In the genomic region with DNA sequence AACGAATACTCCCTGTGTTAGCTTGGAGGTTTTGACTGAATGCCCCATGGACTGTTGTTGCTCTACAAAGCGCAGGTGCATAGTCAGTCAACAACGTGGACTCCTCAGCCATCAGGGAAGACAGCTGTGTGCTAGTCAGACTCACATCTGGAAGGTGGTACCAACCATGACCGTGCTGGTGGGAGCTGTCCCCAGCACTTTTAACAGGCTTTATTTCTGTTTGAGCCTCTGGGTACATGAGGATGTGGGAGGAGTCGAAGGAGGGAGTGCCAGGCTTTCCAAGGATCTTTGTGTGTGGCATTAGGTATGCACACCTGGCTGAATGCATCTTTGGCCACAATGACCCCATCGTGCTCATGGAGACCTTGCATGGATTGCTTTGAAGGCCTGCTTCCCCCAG, we compare ENCODE assay signal across 28 cellular contexts. TPM values are rescaled to one million over a fixed set of nuclear protein-coding genes. Genes with fewer than 3 reads are reported as not detected.
"Had no signal": no experiment of that assay in that cellular context is flagged by ENCODE, and none has a peak within 500 bp of the region (broad histone marks: within the 10 kb centered on the region; RNA-seq: fewer than 3 reads in every experiment).

No MANE protein-coding gene starts in this region.

- H3K4me1 ChIP-seq: ascending aorta, SJCRH30 had no signal

- DNase-seq: activated CD4-positive, alpha-beta T cell treated with anti-CD3 and anti-CD28 coated beads for 1 hour; activated CD4-positive, alpha-beta T cell treated with anti-CD3 and anti-CD28 coated beads, Interleukin-2, amount 50 U/mL, for 48 hours; activated CD8-positive, alpha-beta memory T cell treated with anti-CD3 and anti-CD28 coated beads, Interleukin-2, amount 10 ng/mL, durations not matched to agents 7 days and 5 days; activated effector memory CD4-positive, alpha-beta T cell treated with anti-CD3 and anti-CD28 coated beads, Interleukin-2, amount 50 U/mL, for 16 hours; activated naive CD4-positive, alpha-beta T cell treated with Interleukin-2 at 50 U/mL for 16 hours; activated naive CD8-positive, alpha-beta T cell treated with anti-CD3 and anti-CD28 coated beads, Interleukin-2, amount 50 U/mL, for 24 hours; activated T-cell treated with anti-CD3 and anti-CD28 coated beads, Interleukin-2, amount 50 U/mL, for 4 hours; amniotic stem cell; body of pancreas; NCI-H1417 treated with DMSO at 0.1 percent for 48 hours; NCI-H1694; NCI-H2029; NCI-H2107; NCI-H2171 treated with DMSO at 0.1 percent for 48 hours; NCI-H226; NK-92 treated with Interleukin-12 subunit alpha and Interleukin-12 subunit beta, amount 100 ng/mL, for 24 hours; Right ventricle myocardium superior had no signal

- H3K4me3 Mint-ChIP-seq: activated CD4-positive, alpha-beta T cell treated with anti-CD3 and anti-CD28 coated beads, Interleukin-2, amount 10 ng/mL, durations not matched to agents 24 days and 14 days; activated CD8-positive, alpha-beta memory T cell treated with anti-CD3 and anti-CD28 coated beads, Interleukin-2, amount 10 ng/mL, durations not matched to agents 7 days and 5 days; activated naive CD8-positive, alpha-beta T cell treated with anti-CD3 and anti-CD28 coated beads, Interleukin-2, amount 50 U/mL, for 24 hours; activated T-cell treated with anti-CD3 and anti-CD28 coated beads, Interleukin-2, amount 50 U/mL, for 4 hours; central memory CD8-positive, alpha-beta T cell; T-helper 1 cell treated with Interleukin-12 subunit alpha and Interleukin-12 subunit beta and Interleukin-4 antibody, amounts not matched to agents 30 μg/mL and 1 μg/mL, for 36 hours had no signal

- H3K9me3 ChIP-seq: ascending aorta, body of pancreas, SJCRH30 had no signal

- H3K4me3 ChIP-seq: ascending aorta, body of pancreas, SJCRH30 had no signal

- ATAC-seq: activated CD8-positive, alpha-beta memory T cell treated with anti-CD3 and anti-CD28 coated beads, Interleukin-2, amount 10 ng/mL, durations not matched to agents 7 days and 5 days; activated naive CD4-positive, alpha-beta T cell treated with anti-CD3 and anti-CD28 coated beads, Interleukin-2, amount 50 U/mL, for 72 hours; activated naive CD8-positive, alpha-beta T cell treated with anti-CD3 and anti-CD28 coated beads, Interleukin-2, amount 50 U/mL, for 24 hours; activated T-cell treated with anti-CD3 and anti-CD28 coated beads, Interleukin-2, amount 50 U/mL, for 4 hours; body of pancreas; Panc1 had no signal

- H3K27ac ChIP-seq: ascending aorta, body of pancreas, RWPE1, SJCRH30 had no signal

- H3K27ac Mint-ChIP-seq: activated CD4-positive, alpha-beta T cell treated with anti-CD3 and anti-CD28 coated beads, Interleukin-2, amount 10 ng/mL, durations not matched to agents 24 days and 14 days; activated CD8-positive, alpha-beta memory T cell treated with anti-CD3 and anti-CD28 coated beads, Interleukin-2, amount 10 ng/mL, durations not matched to agents 7 days and 5 days; activated naive CD4-positive, alpha-beta T cell treated with anti-CD3 and anti-CD28 coated beads, Interleukin-2, amount 50 U/mL, for 72 hours; activated naive CD8-positive, alpha-beta T cell treated with anti-CD3 and anti-CD28 coated beads, Interleukin-2, amount 50 U/mL, for 24 hours; T-helper 1 cell treated with Interleukin-12 subunit alpha and Interleukin-12 subunit beta and Interleukin-4 antibody, amounts not matched to agents 30 μg/mL and 1 μg/mL, for 36 hours had no signal

- H3K9me3 Mint-ChIP-seq: activated CD4-positive, alpha-beta T cell treated with anti-CD3 and anti-CD28 coated beads, Interleukin-2, amount 10 ng/mL, durations not matched to agents 24 days and 14 days; activated naive CD4-positive, alpha-beta T cell treated with anti-CD3 and anti-CD28 coated beads, Interleukin-2, amount 50 U/mL, for 72 hours; activated naive CD8-positive, alpha-beta T cell treated with anti-CD3 and anti-CD28 coated beads, Interleukin-2, amount 50 U/mL, for 24 hours; activated T-cell treated with anti-CD3 and anti-CD28 coated beads, Interleukin-2, amount 50 U/mL, for 4 hours; central memory CD8-positive, alpha-beta T cell; T-helper 1 cell treated with Interleukin-12 subunit alpha and Interleukin-12 subunit beta and Interleukin-4 antibody, amounts not matched to agents 30 μg/mL and 1 μg/mL, for 36 hours had no signal

- H3K4me1 Mint-ChIP-seq: activated CD4-positive, alpha-beta T cell treated with anti-CD3 and anti-CD28 coated beads, Interleukin-2, amount 10 ng/mL, durations not matched to agents 24 days and 14 days; activated CD8-positive, alpha-beta memory T cell treated with anti-CD3 and anti-CD28 coated beads, Interleukin-2, amount 10 ng/mL, durations not matched to agents 7 days and 5 days; activated naive CD8-positive, alpha-beta T cell treated with anti-CD3 and anti-CD28 coated beads, Interleukin-2, amount 50 U/mL, for 24 hours; central memory CD8-positive, alpha-beta T cell had no signal

- H3K36me3 ChIP-seq: ascending aorta, SJCRH30 had no signal

- H3K36me3 Mint-ChIP-seq: activated CD8-positive, alpha-beta memory T cell treated with anti-CD3 and anti-CD28 coated beads, Interleukin-2, amount 10 ng/mL, durations not matched to agents 7 days and 5 days had no signal

- H3K27me3 ChIP-seq: SJCRH30 had no signal

RNA-seq across cellular contexts. Expression of a gene that starts 6.6 kb away (rescaled TPM):
- total RNA-seq: activated CD4-positive, alpha-beta T cell treated with anti-CD3 and anti-CD28 coated beads, Interleukin-2, amount 10 ng/mL, durations not matched to agents 24 days and 14 days; activated CD8-positive, alpha-beta memory T cell treated with anti-CD3 and anti-CD28 coated beads, Interleukin-2, amount 10 ng/mL, durations not matched to agents 7 days and 5 days; activated naive CD4-positive, alpha-beta T cell treated with anti-CD3 and anti-CD28 coated beads, Interleukin-2, amount 50 U/mL, for 72 hours; activated T-cell treated with anti-CD3 and anti-CD28 coated beads, Interleukin-2, amount 50 U/mL, for 4 hours; ascending aorta; body of pancreas; LHCN-M2; M059J; NCI-H460 had no signal
